ENCODE assay signal across 17 cellular contexts in genomic region chr14:103805708-103806107, GRCh38. TPM values are rescaled to one million over a fixed set of nuclear protein-coding genes. Genes with fewer than 3 reads are reported as not detected.
A peak's percentile ranks its signal among the peaks of the same experiment; 100 is the strongest.
DNase-seq lines count a peak whose midpoint lies in the region; ATAC-seq, FAIRE-seq and TF ChIP-seq lines count a peak whose summit lies in the region.
"Had no signal": no experiment of that assay in that cellular context is flagged by ENCODE, and none has a peak within 500 bp of the region (broad histone marks: within the 10 kb centered on the region; RNA-seq: fewer than 3 reads in every experiment).

No MANE protein-coding gene starts in this region.

- H3K36me3 ChIP-seq in BLaER1: no peaks in the 10 kb centered on the region
- H3K36me3 ChIP-seq in GM12878 (ENCODE audit: control insufficient read depth in 2 of 2, insufficient read depth in 2 of 2, low read length in 1 of 2): no peaks in the 10 kb centered on the region
- no peaks in the 10 kb centered on the region for H3K36me3 ChIP-seq in endodermal cell (ENCODE audit: control insufficient read depth, insufficient read depth, low read length)
- H3K36me3 ChIP-seq: HAP-1 had no signal

- no peak overlapping the region for H3K4me3 Mint-ChIP-seq in endodermal cell
- H3K4me3 Mint-ChIP-seq: CD4-positive, CD25-positive, alpha-beta regulatory T cell had no signal

- no TSS peak for BruUV-seq in GM12878 (replicated peaks; lab: Mats Ljungman, UMichigan)

- no peaks in the 10 kb centered on the region for H3K9me3 Mint-ChIP-seq in endodermal cell
- H3K9me3 Mint-ChIP-seq: CD4-positive, CD25-positive, alpha-beta regulatory T cell; IgD-negative memory B cell had no signal

- H3K27me3 ChIP-seq in BLaER1 (no peaks in the 10 kb centered on the region), GM12878 (replicated peaks in 1 of 2; ENCODE audit: control insufficient read depth in 2 of 2, insufficient read depth in 2 of 2, low read length in 1 of 2) (no peaks in the 10 kb centered on the region), endodermal cell (ENCODE audit: control insufficient read depth, insufficient read depth, low read length, poor library complexity, severe bottlenecking) (no peaks in the 10 kb centered on the region)

- H3K79me2 ChIP-seq in GM12878 (ENCODE audit: control insufficient read depth, insufficient read depth, low read length): no peaks in the 10 kb centered on the region

- H3K4me3 ChIP-seq in AG10803 (ENCODE audit: low read length): no peak overlapping the region
- H3K4me3 ChIP-seq in BLaER1: no peak overlapping the region
- H3K4me3 ChIP-seq in GM12878: no peak overlapping the region
- H3K4me3 ChIP-seq in endodermal cell (ENCODE audit: low read length): no peak overlapping the region
- H3K4me3 ChIP-seq: A549, HAP-1 had no signal

- no peaks in the 10 kb centered on the region for H3K36me3 Mint-ChIP-seq in endodermal cell (ENCODE audit: low read depth)
- H3K36me3 Mint-ChIP-seq: IgD-negative memory B cell had no signal

- TF ChIP-seq POLR2A in GM12878 (IDR thresholded peaks at IDR 0.05; ENCODE audit: low read depth, low read length): no peak

- no peak overlapping the region for H2AFZ ChIP-seq in GM12878 (ENCODE audit: control insufficient read depth, low read depth, low read length)

- SMC1A ChIA-PET in GM12878 (lab: Charles Lee; ENCODE audit: uncharacterized antibody, unreplicated experiment): interaction anchor here (0.8 to 2.0 kb wide), 14 partner anchors 9 to 180 kb away, joined by 3 to 12 read pairs (median 3); no protein-coding TSS in a partner anchor

- TF ChIP-seq RAD21 in GM12878 (IDR thresholded peaks at IDR 0.05; ENCODE audit: insufficient read depth, low read depth, low read length): no peak

- RAD21 ChIA-PET in GM12878 (lab: Charles Lee; ENCODE audit: unreplicated experiment): interaction anchor here (0.9 to 1.9 kb wide), 5 partner anchors 8 to 272 kb away, joined by 3 to 7 read pairs (median 3); partner anchors contain the start of genes XRCC3 and ZFYVE21

- H4K20me1 ChIP-seq in BLaER1: peaks cover 16% of the 10 kb centered on the region; the same call in 1 of the 2 replicates
- no peaks in the 10 kb centered on the region for H4K20me1 ChIP-seq in GM12878 (ENCODE audit: control insufficient read depth, insufficient read depth)

- H3K4me2 ChIP-seq in BLaER1 (peak overlapping the region; percentile 72), GM12878 (ENCODE audit: control insufficient read depth, insufficient read depth) (0 out of 2 replicates have a peak overlapping the region, but pooled peaks have one; percentile 7)
- H3K4me2 ChIP-seq: A549 had no signal

- no peak for ATAC-seq in GM12878
- ATAC-seq: A549 had no signal

- CTCF ChIA-PET in GM12878 (lab: Yijun Ruan, JAX): interaction anchor here (0.5 to 7.1 kb wide), 16 partner anchors 11 to 271 kb away, joined by 3 to 96 read pairs (median 8); no protein-coding TSS in a partner anchor

- H3K27me3 Mint-ChIP-seq in endodermal cell (ENCODE audit: insufficient read depth): no peaks in the 10 kb centered on the region
- H3K27me3 Mint-ChIP-seq: CD4-positive, CD25-positive, alpha-beta regulatory T cell; IgD-negative memory B cell had no signal

- TF ChIP-seq EP300 in GM12878 (IDR thresholded peaks at IDR 0.05; ENCODE audit: borderline replicate concordance in 1 of 2, control insufficient read depth in 1 of 2, low read depth in 2 of 2, low read length in 2 of 2): no peak

- H3K4me1 ChIP-seq in BLaER1 (peaks cover 40% of the 10 kb centered on the region), GM12878 (ENCODE audit: control insufficient read depth, insufficient read depth, low read length) (peaks cover 30% of the 10 kb centered on the region), endodermal cell (ENCODE audit: control insufficient read depth, insufficient read depth, low read length) (no peaks in the 10 kb centered on the region)
- H3K4me1 ChIP-seq: A549, HAP-1 had no signal

- DNase-seq in AG10803 (ENCODE audit: low read depth) (peak; percentile 19), GM12878 (ENCODE audit: low read depth, low spot score) (no peak), myocyte (ENCODE audit: low read depth) (peak; percentile 9), endodermal cell (no peak), T1000 (lab: John Stamatoyannopoulos, UW) (no peak)
- DNase-seq in stimulated activated CD4-positive, alpha-beta T cell treated with anti-CD3 and anti-CD28 coated beads, Interleukin-4, amount 100 ng/mL, for 24 hours: no peak
- DNase-seq: Calu3; CD4-positive, CD25-positive, alpha-beta regulatory T cell; DMS 273 treated with DMSO at 0.1 percent for 48 hours had no signal

- in situ Hi-C loops in GM12878 (cut with MboI): loop anchor here (5.0 kb wide), 2 partner anchors 107 to 177 kb away; no protein-coding TSS in a partner anchor

- 0% methylated on average over 1 of the region's 1 CpG for WGBS in GM12878 (ENCODE audit: insufficient coverage, insufficient replicate concordance, low lambda C conversion rate, missing lambda C conversion rate)
- 100% methylated on average over 1 of the region's 1 CpG; no CpG with 5 or more reads in 1 of the 2 experiments for WGBS in endodermal cell (ENCODE audit: insufficient coverage in 1 of 2, insufficient read length in 1 of 2), 2 experiments

- H3K4me1 Mint-ChIP-seq in endodermal cell: peaks cover 3% of the 10 kb centered on the region

- H3K9ac ChIP-seq in BLaER1 (no peak overlapping the region), GM12878 (ENCODE audit: control insufficient read depth, insufficient read depth, low read length) (no peak overlapping the region), endodermal cell (ENCODE audit: extremely low read depth, low read length, poor library complexity, severe bottlenecking) (no peak overlapping the region)

- no peak for TF ChIP-seq CTCF in AG10803 (conservative IDR thresholded peaks at IDR 0.05; ENCODE audit: low read length)
- no peak for TF ChIP-seq CTCF in GM12878 (IDR thresholded peaks at IDR 0.05 in 2 of 3, conservative IDR thresholded peaks at IDR 0.05 in 1 of 3; ENCODE audit: control insufficient read depth in 2 of 3, extremely low read depth in 1 of 3, insufficient read depth in 1 of 3, low read depth in 3 of 3, low read length in 3 of 3)
- no peak for TF ChIP-seq CTCF in endodermal cell (conservative IDR thresholded peaks at IDR 0.05)

- H3K27ac Mint-ChIP-seq in endodermal cell: no peak overlapping the region
- H3K27ac Mint-ChIP-seq: IgD-negative memory B cell had no signal

- H3K27ac ChIP-seq in BLaER1 (peak overlapping the region; percentile 13; the same call in 1 of the 2 replicates), GM12878 (ENCODE audit: control insufficient read depth, insufficient read depth) (no peak overlapping the region), endodermal cell (ENCODE audit: low read depth, low read length) (no peak overlapping the region)
- H3K27ac ChIP-seq: A549 had no signal

- POLR2A ChIA-PET in GM12878 (lab: Charles Lee): no interaction called here

- FAIRE-seq in GM12878 (lab: Jason Lieb, UNC): no peak
- FAIRE-seq: A549, G401.6, GM12892, GM19239, H1 had no signal

- H3K9me3 ChIP-seq in BLaER1 (no peaks in the 10 kb centered on the region), GM12878 (replicated peaks; ENCODE audit: control insufficient read depth, insufficient read depth, low read length) (no peaks in the 10 kb centered on the region), endodermal cell (ENCODE audit: control insufficient read depth, low read length) (no peaks in the 10 kb centered on the region)
- H3K9me3 ChIP-seq: A549, HAP-1 had no signal

- intact Hi-C loops in GM12878 (cut with micrococcal nuclease; ENCODE audit: unreplicated experiment): no loop called here

TF ChIP-seq in GM12878, 131 proteins besides CTCF, POLR2A, EP300 and RAD21 (continues in another document):
- TF ChIP-seq RAD51 (IDR thresholded peaks at IDR 0.05) (no peak), BCL11A (IDR thresholded peaks at IDR 0.05; ENCODE audit: low read depth, low read length) (no peak), MYB (IDR thresholded peaks at IDR 0.05; ENCODE audit: borderline replicate concordance, low read depth, low read length) (no peak), ZBED1 (IDR thresholded peaks at IDR 0.05; ENCODE audit: borderline replicate concordance) (no peak), MEF2A (IDR thresholded peaks at IDR 0.05; ENCODE audit: insufficient read depth, low read depth, low read length) (0 out of 2 replicates have a peak, but pooled peaks have one; percentile 56)

RNA-seq across cellular contexts. Expression of gene PPP1R13B, which starts 41.7 kb away (rescaled TPM):
- total RNA-seq in GM12878 (2013; cell fraction: nucleolus; rRNA removed): 16.2 and 20.5 TPM in 2 replicates
- total RNA-seq in GM12878 (2014; rRNA removed) (3.3 and 3.5 TPM in 2 replicates), GM12878 (2014; rRNA removed; fragmentation: Illumina TruSeq; extraction: Trizol) (3.0 and 3.1 TPM in 2 replicates), GM12878 (2021) (7.3 and 8.7 TPM in 2 replicates), myocyte (1.2 and 2.1 TPM in 2 replicates), endodermal cell (10 to 100 TPM; 15.6 to 17.5 TPM)
- 2.6 TPM for polyA plus RNA-seq in GM12878 (2011; ENCODE audit: low read depth)
- polyA plus RNA-seq in GM12878 (2011; rRNA removed) (2.6 and 3.7 TPM in 2 replicates), GM12878 (2014; fragmentation: Illumina TruSeq; extraction: Trizol) (2.0 and 3.3 TPM in 2 replicates), GM12878 (2014; fragmentation: Nextera tagmentation; extraction: Ambion mirVana) (under 1 TPM; 0.16 to 0.40 TPM), GM12878 (2014; rRNA removed) (4.4 and 8.1 TPM in 2 replicates), GM12878 (2016; fragmentation: Nextera tagmentation; extraction: Ambion mirVana) (1 to 10 TPM in 1 of 2 experiments, under 1 TPM in 1; 0.89 to 1.3 TPM)
- 2.7 and 2.9 TPM in 2 replicates for polyA plus RNA-seq in GM12878 (2011; cell fraction: cytosol; rRNA removed)
- 17.1 and 21.0 TPM in 2 replicates for polyA plus RNA-seq in GM12878 (2011; cell fraction: nucleus; rRNA removed)
- 3.4 and 3.7 TPM in 2 replicates for polyA plus RNA-seq in GM12878 (2012)
- 8.1 and 8.9 TPM in 2 replicates for polyA minus RNA-seq in GM12878 (2011; rRNA and poly(A)+ RNA removed)
- 1.1 and 2.2 TPM in 2 replicates for polyA minus RNA-seq in GM12878 (2011; cell fraction: cytosol; rRNA and poly(A)+ RNA removed)
- 5.7 and 11.5 TPM in 2 replicates for polyA minus RNA-seq in GM12878 (2011; cell fraction: nucleus; rRNA and poly(A)+ RNA removed)
- polyA plus RNA-seq in myocyte (2012): 2.6 TPM
- polyA plus RNA-seq in endodermal cell (2013, experiment 1 of 2): 3.3 TPM
- 4.4 TPM for polyA plus RNA-seq in endodermal cell (2013, experiment 2 of 2)

Comparison
In these comparisons a context has a peak if more than half of its experiments do, and no peak if none do; other contexts are left out.
1. DNase-seq: peak in AG10803 (single experiment) and myocyte (single experiment); none in GM12878 (single experiment), endodermal cell (single experiment), T1000 (single experiment) and stimulated activated CD4-positive, alpha-beta T cell treated with anti-CD3 and anti-CD28 coated beads, Interleukin-4, amount 100 ng/mL, for 24 hours (single experiment).